In the genomic region with DNA sequence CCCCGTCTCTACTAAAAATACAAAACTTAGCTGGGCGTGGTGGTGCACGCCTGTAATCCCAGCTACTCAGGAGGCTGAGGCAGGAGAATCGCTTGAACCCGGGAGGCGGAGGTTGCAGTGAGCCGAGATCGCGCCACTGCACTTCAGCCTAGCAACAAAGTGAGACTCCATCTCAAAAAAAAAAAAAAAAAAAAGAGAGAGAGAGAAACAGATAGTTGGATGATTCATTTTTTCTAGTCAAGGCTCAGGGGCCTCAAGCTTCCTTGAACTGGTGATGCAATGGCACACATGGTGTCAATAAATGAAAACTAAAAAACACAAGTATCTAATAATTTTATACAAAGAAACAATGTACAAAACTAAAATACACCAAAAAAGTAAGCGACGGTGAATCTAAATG, we compare ENCODE assay signal across 8 cellular contexts.
DNase-seq lines count a peak whose midpoint lies in the region; ATAC-seq and TF ChIP-seq lines count a peak whose summit lies in the region.
"Not testable (repeated sequence)": the region's sequence is repeated elsewhere in the genome, so short reads cannot be mapped to it uniquely, and the experiment has no call there.

No MANE protein-coding gene starts in this region.

- H3K9ac ChIP-seq in Loucy (ENCODE audit: low read depth, low read length, poor library complexity, severe bottlenecking) = not testable (repeated sequence)

- H3K9me2 ChIP-seq in Loucy (replicated peaks; ENCODE audit: low read depth, low read length) = not testable (repeated sequence)

- DNase-seq in AG10803 (ENCODE audit: low read depth) = peak; percentile 11
- peak; percentile 22 for DNase-seq in OCI-M1 (lab: John Stamatoyannopoulos, UW)
- DNase-seq in activated CD8-positive, alpha-beta T cell treated with anti-CD3 and anti-CD28 coated beads for 36 hours = peak; percentile 66
- DNase-seq in activated naive CD8-positive, alpha-beta T cell treated with anti-CD3 and anti-CD28 coated beads for 36 hours = not testable (repeated sequence)
- peak; percentile 42 for DNase-seq in kidney tubule cell (ENCODE audit: low spot score)
- peak in 1 of 2 donors; percentile 55 for DNase-seq in stimulated activated effector memory CD8-positive, alpha-beta T cell treated with anti-CD3 and anti-CD28 coated beads, Interleukin-12 subunit alpha, Interleukin-12 subunit beta, amount 100 ng/mL, for 72 hours (ENCODE audit: low spot score in 2 of 2)

- peak; percentile 46 for ATAC-seq in activated CD8-positive, alpha-beta T cell treated with anti-CD3 and anti-CD28 coated beads for 36 hours
- peak; percentile 83 for ATAC-seq in stimulated activated effector memory CD8-positive, alpha-beta T cell treated with anti-CD3 and anti-CD28 coated beads, Interleukin-12 subunit alpha, Interleukin-12 subunit beta, amount 100 ng/mL, for 72 hours

- H3K4me1 ChIP-seq in Loucy (ENCODE audit: insufficient read depth, low read length, poor library complexity, severe bottlenecking) = peaks cover 36% of the 10 kb centered on the region

- H3K9me3 ChIP-seq in Loucy (ENCODE audit: insufficient read depth, low read depth, low read length) = not testable (repeated sequence)

- not testable (repeated sequence) for H3K27me3 Mint-ChIP-seq in activated CD8-positive, alpha-beta T cell treated with anti-CD3 and anti-CD28 coated beads for 36 hours; activated naive CD8-positive, alpha-beta T cell treated with anti-CD3 and anti-CD28 coated beads for 36 hours; dendritic cell treated with granulocyte-macrophage colony-stimulating factor and Interleukin-4, amounts not matched to agents 40 ng/mL and 50 ng/mL, for 4 days

- peaks cover 71% of the 10 kb centered on the region for H3K4me1 Mint-ChIP-seq in activated CD8-positive, alpha-beta T cell treated with anti-CD3 and anti-CD28 coated beads for 36 hours (ENCODE audit: low read depth)
- H3K4me1 Mint-ChIP-seq in activated naive CD8-positive, alpha-beta T cell treated with anti-CD3 and anti-CD28 coated beads for 36 hours = peaks cover 77% of the 10 kb centered on the region
- peaks cover 70% of the 10 kb centered on the region for H3K4me1 Mint-ChIP-seq in dendritic cell treated with granulocyte-macrophage colony-stimulating factor and Interleukin-4, amounts not matched to agents 40 ng/mL and 50 ng/mL, for 4 days (ENCODE audit: low read depth)
- H3K4me1 Mint-ChIP-seq in stimulated activated effector memory CD8-positive, alpha-beta T cell treated with anti-CD3 and anti-CD28 coated beads, Interleukin-12 subunit alpha, Interleukin-12 subunit beta, amount 100 ng/mL, for 72 hours = peaks cover 40% of the 10 kb centered on the region

- peaks cover 44% of the 10 kb centered on the region for H3K36me3 Mint-ChIP-seq in activated CD8-positive, alpha-beta T cell treated with anti-CD3 and anti-CD28 coated beads for 36 hours (ENCODE audit: low read depth)
- H3K36me3 Mint-ChIP-seq in activated naive CD8-positive, alpha-beta T cell treated with anti-CD3 and anti-CD28 coated beads for 36 hours = peaks cover 46% of the 10 kb centered on the region
- H3K36me3 Mint-ChIP-seq in dendritic cell treated with granulocyte-macrophage colony-stimulating factor and Interleukin-4, amounts not matched to agents 40 ng/mL and 50 ng/mL, for 4 days (ENCODE audit: low read depth) = peaks cover 83% of the 10 kb centered on the region
- peaks cover 29% of the 10 kb centered on the region for H3K36me3 Mint-ChIP-seq in stimulated activated effector memory CD8-positive, alpha-beta T cell treated with anti-CD3 and anti-CD28 coated beads, Interleukin-12 subunit alpha, Interleukin-12 subunit beta, amount 100 ng/mL, for 72 hours

- H3K9me3 Mint-ChIP-seq in activated CD8-positive, alpha-beta T cell treated with anti-CD3 and anti-CD28 coated beads for 36 hours; stimulated activated effector memory CD8-positive, alpha-beta T cell treated with anti-CD3 and anti-CD28 coated beads, Interleukin-12 subunit alpha, Interleukin-12 subunit beta, amount 100 ng/mL, for 72 hours: not testable (repeated sequence)
- H3K9me3 Mint-ChIP-seq in activated naive CD8-positive, alpha-beta T cell treated with anti-CD3 and anti-CD28 coated beads for 36 hours = peaks cover 13% of the 10 kb centered on the region
- H3K9me3 Mint-ChIP-seq in dendritic cell treated with granulocyte-macrophage colony-stimulating factor and Interleukin-4, amounts not matched to agents 40 ng/mL and 50 ng/mL, for 4 days = peaks cover 12% of the 10 kb centered on the region

- POLR2A ChIA-PET in activated CD8-positive, alpha-beta T cell treated with anti-CD3 and anti-CD28 coated beads for 36 hours (lab: Charles Lee) = interaction anchor here (0.8 to 5.8 kb wide), 4 partner anchors 10 to 85 kb away, joined by 3 to 60 read pairs (median 4); no protein-coding TSS in a partner anchor

- H3K79me2 ChIP-seq in Loucy (ENCODE audit: insufficient read depth, low read length) = peaks cover 18% of the 10 kb centered on the region; the same call in 1 of the 2 replicates

- not testable (repeated sequence) for H3K27me3 ChIP-seq in Loucy (ENCODE audit: insufficient read depth, low read length, poor library complexity, severe bottlenecking)

- H4K20me1 ChIP-seq in Loucy (ENCODE audit: insufficient read depth, low read length, poor library complexity, severe bottlenecking) = not testable (repeated sequence)

- CTCF ChIA-PET in activated CD8-positive, alpha-beta T cell treated with anti-CD3 and anti-CD28 coated beads for 36 hours (lab: Charles Lee) = interaction anchor here (1.0 to 3.6 kb wide), 5 partner anchors 9 to 35 kb away, joined by 3 to 16 read pairs (median 6); no protein-coding TSS in a partner anchor

- not testable (repeated sequence) for H3K4me3 ChIP-seq in AG10803 (ENCODE audit: low read length); Loucy (ENCODE audit: low read length, poor library complexity, severe bottlenecking)

- intact Hi-C loops in activated CD8-positive, alpha-beta T cell treated with anti-CD3 and anti-CD28 coated beads for 36 hours (cut with micrococcal nuclease) = loop anchor here (5.0 kb wide), 1 partner anchor 111 kb away; no protein-coding TSS in a partner anchor
- intact Hi-C loops in dendritic cell treated with granulocyte-macrophage colony-stimulating factor and Interleukin-4, amounts not matched to agents 40 ng/mL and 50 ng/mL, for 4 days (cut with micrococcal nuclease) = not testable (repeated sequence)

- H3K27ac Mint-ChIP-seq in activated CD8-positive, alpha-beta T cell treated with anti-CD3 and anti-CD28 coated beads for 36 hours = peak overlapping the region; percentile 99
- peak overlapping the region; percentile 98 for H3K27ac Mint-ChIP-seq in activated naive CD8-positive, alpha-beta T cell treated with anti-CD3 and anti-CD28 coated beads for 36 hours
- peak overlapping the region; percentile 92 for H3K27ac Mint-ChIP-seq in dendritic cell treated with granulocyte-macrophage colony-stimulating factor and Interleukin-4, amounts not matched to agents 40 ng/mL and 50 ng/mL, for 4 days
- H3K27ac Mint-ChIP-seq in stimulated activated effector memory CD8-positive, alpha-beta T cell treated with anti-CD3 and anti-CD28 coated beads, Interleukin-12 subunit alpha, Interleukin-12 subunit beta, amount 100 ng/mL, for 72 hours = peak overlapping the region; percentile 90

- peak overlapping the region; percentile 55 for H3K4me3 Mint-ChIP-seq in activated CD8-positive, alpha-beta T cell treated with anti-CD3 and anti-CD28 coated beads for 36 hours
- H3K4me3 Mint-ChIP-seq in activated naive CD8-positive, alpha-beta T cell treated with anti-CD3 and anti-CD28 coated beads for 36 hours; dendritic cell treated with granulocyte-macrophage colony-stimulating factor and Interleukin-4, amounts not matched to agents 40 ng/mL and 50 ng/mL, for 4 days: not testable (repeated sequence)
- peak overlapping the region; percentile 77 for H3K4me3 Mint-ChIP-seq in stimulated activated effector memory CD8-positive, alpha-beta T cell treated with anti-CD3 and anti-CD28 coated beads, Interleukin-12 subunit alpha, Interleukin-12 subunit beta, amount 100 ng/mL, for 72 hours

- not testable (repeated sequence) for H3K36me3 ChIP-seq in Loucy (ENCODE audit: insufficient read depth, low read length)

- peak overlapping the region; percentile 29 for H3K4me2 ChIP-seq in Loucy (ENCODE audit: low read depth, low read length, poor library complexity, severe bottlenecking)

- H3F3A ChIP-seq in Loucy (ENCODE audit: low read depth) = not testable (repeated sequence)

- not testable (repeated sequence) for H2AFZ ChIP-seq in Loucy (ENCODE audit: low read length)

- not testable (repeated sequence) for TF ChIP-seq CTCF in AG10803 (conservative IDR thresholded peaks at IDR 0.05; ENCODE audit: low read length); Loucy (conservative IDR thresholded peaks at IDR 0.05; ENCODE audit: low read length); activated CD8-positive, alpha-beta T cell treated with anti-CD3 and anti-CD28 coated beads for 36 hours (IDR thresholded peaks at IDR 0.05)
